In the genomic region with DNA sequence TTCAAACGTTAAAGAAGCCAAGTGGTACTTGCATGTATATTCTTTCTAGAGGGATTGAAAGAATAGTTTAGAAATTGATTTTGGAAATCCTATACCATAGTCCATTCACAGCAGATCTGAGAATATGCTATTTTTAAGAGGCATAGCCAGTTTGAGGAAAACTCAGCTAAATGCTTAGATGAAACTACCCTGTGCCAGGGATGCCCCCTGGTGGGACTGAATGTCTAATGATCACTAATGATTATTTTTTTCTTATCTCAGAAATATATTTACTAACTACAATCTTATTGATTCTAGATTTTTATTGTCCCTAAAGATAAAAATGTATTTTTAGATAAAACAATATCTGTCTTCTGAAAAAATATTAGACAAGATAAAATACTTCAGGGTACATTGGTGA, we compare ENCODE assay signal across 14 cellular contexts.
DNase-seq lines count a peak whose midpoint lies in the region; ATAC-seq and TF ChIP-seq lines count a peak whose summit lies in the region.
"Had no signal": no experiment of that assay in that cellular context is flagged by ENCODE, and none has a peak within 500 bp of the region (broad histone marks: within the 10 kb centered on the region; RNA-seq: fewer than 3 reads in every experiment).

No MANE protein-coding gene starts in this region.

- no peaks in the 10 kb centered on the region for H4K20me1 ChIP-seq in PC-9 (ENCODE audit: insufficient read depth)

- no peak for ATAC-seq in natural killer cell treated with Interleukin-12 subunit alpha and Interleukin-12 subunit beta and Interleukin-15 and Interleukin-18, amount 100 ng/mL, for 72 hours
- ATAC-seq in HG02623 (IDR thresholded peaks at IDR 0.05; ENCODE audit: unreplicated experiment) = no peak

- no peaks in the 10 kb centered on the region for H3F3A ChIP-seq in PC-9 (ENCODE audit: insufficient read depth, low read depth)

- no peaks in the 10 kb centered on the region for H3K79me2 ChIP-seq in PC-9 (ENCODE audit: low read depth)

- no peaks in the 10 kb centered on the region for H3K36me3 ChIP-seq in cardiac muscle cell
- no peaks in the 10 kb centered on the region for H3K36me3 ChIP-seq in right atrium auricular region
- H3K36me3 ChIP-seq in PC-9 (ENCODE audit: low read depth) = no peaks in the 10 kb centered on the region
- H3K36me3 ChIP-seq in testis (ENCODE audit: low read depth, missing control alignments) = no peaks in the 10 kb centered on the region
- H3K36me3 ChIP-seq: esophagus muscularis mucosa, suprapubic skin had no signal

- H3K27me3 Mint-ChIP-seq in natural killer cell treated with Interleukin-12 subunit alpha and Interleukin-12 subunit beta and Interleukin-15 and Interleukin-18, amount 100 ng/mL, for 72 hours = no peaks in the 10 kb centered on the region
- H3K27me3 Mint-ChIP-seq: B cell had no signal

- H3K4me3 ChIP-seq in cardiac muscle cell (no peak overlapping the region), right atrium auricular region (no peak overlapping the region), PC-9 (no peak overlapping the region), testis (no peak overlapping the region)
- H3K4me3 ChIP-seq: esophagus muscularis mucosa, suprapubic skin had no signal

- POLR2A ChIA-PET in PC-9 (lab: Charles Lee; ENCODE audit: unreplicated experiment) = no interaction called here

- no peak for TF ChIP-seq POLR2A in testis (IDR thresholded peaks at IDR 0.05)

- 52 to 56% methylated on average over 1 of the region's 1 CpG for WGBS in testis, 2 donors

- no peaks in the 10 kb centered on the region for H3K36me3 Mint-ChIP-seq in natural killer cell treated with Interleukin-12 subunit alpha and Interleukin-12 subunit beta and Interleukin-15 and Interleukin-18, amount 100 ng/mL, for 72 hours

- no TSS peak for BruUV-seq in PC-9 (replicated peaks; lab: Mats Ljungman, UMichigan)

- peak; percentile 2 to 53 for DNase-seq in cardiac muscle cell (ENCODE audit: low read depth in 1 of 2, low spot score in 1 of 2)
- no peak for DNase-seq in right atrium auricular region (ENCODE audit: low spot score)
- no peak for DNase-seq in PC-9
- DNase-seq in globus pallidus (ENCODE audit: low spot score) = peak; percentile 72
- peak; percentile 26 for DNase-seq in testis
- DNase-seq in natural killer cell treated with Interleukin-12 subunit alpha and Interleukin-12 subunit beta and Interleukin-15 and Interleukin-18, amount 100 ng/mL, for 72 hours (ENCODE audit: low spot score) = no peak
- DNase-seq in NOMO-1 treated with dmso at 0.1 percent for 144 hours (lab: John Stamatoyannopoulos, UW; ENCODE audit: unreplicated experiment) = no peak
- DNase-seq: activated CD4-positive, CD25-positive, alpha-beta regulatory T cell; activated gamma-delta T cell treated with Interleukin-2 at 50 U/mL for 16 hours; stimulated activated CD4-positive, alpha-beta T cell treated with anti-CD3 and anti-CD28 coated beads, Interleukin-12 subunit alpha, Interleukin-12 subunit beta, amount 100 ng/mL, for 4 hours had no signal

- no peaks in the 10 kb centered on the region for H3K9me2 ChIP-seq in PC-9 (ENCODE audit: insufficient read depth)

- no peak overlapping the region for H3K4me3 Mint-ChIP-seq in natural killer cell treated with Interleukin-12 subunit alpha and Interleukin-12 subunit beta and Interleukin-15 and Interleukin-18, amount 100 ng/mL, for 72 hours
- H3K4me3 Mint-ChIP-seq: B cell had no signal

- H3K27ac Mint-ChIP-seq in natural killer cell treated with Interleukin-12 subunit alpha and Interleukin-12 subunit beta and Interleukin-15 and Interleukin-18, amount 100 ng/mL, for 72 hours = no peak overlapping the region
- H3K27ac Mint-ChIP-seq: B cell had no signal

- H3K9me3 ChIP-seq in cardiac muscle cell (ENCODE audit: low read depth) (no peaks in the 10 kb centered on the region), right atrium auricular region (no peaks in the 10 kb centered on the region), PC-9 (ENCODE audit: insufficient read depth, low read depth) (no peaks in the 10 kb centered on the region), testis (no peaks in the 10 kb centered on the region)
- H3K9me3 ChIP-seq: esophagus muscularis mucosa, suprapubic skin had no signal

- H3K4me1 Mint-ChIP-seq in natural killer cell treated with Interleukin-12 subunit alpha and Interleukin-12 subunit beta and Interleukin-15 and Interleukin-18, amount 100 ng/mL, for 72 hours (ENCODE audit: low read depth in 2 of 2) = no peaks in the 10 kb centered on the region
- H3K4me1 Mint-ChIP-seq: B cell had no signal

- no peaks in the 10 kb centered on the region for H3K27me3 ChIP-seq in cardiac muscle cell
- no peaks in the 10 kb centered on the region for H3K27me3 ChIP-seq in right atrium auricular region
- no peaks in the 10 kb centered on the region for H3K27me3 ChIP-seq in PC-9 (ENCODE audit: insufficient read depth, low read depth)
- H3K27me3 ChIP-seq in testis = no peaks in the 10 kb centered on the region
- H3K27me3 ChIP-seq: esophagus muscularis mucosa, suprapubic skin had no signal

- intact Hi-C loops in PC-9 (cut with micrococcal nuclease; ENCODE audit: unreplicated experiment) = no loop called here
- intact Hi-C loops in testis (cut with DNase I; ENCODE audit: low total_unique reads) = no loop called here

- no peak overlapping the region for H2AFZ ChIP-seq in PC-9

- TF ChIP-seq CTCF in cardiac muscle cell (IDR thresholded peaks at IDR 0.05; ENCODE audit: low read depth, low read length) (no peak), right atrium auricular region (IDR thresholded peaks at IDR 0.05) (no peak), PC-9 (conservative IDR thresholded peaks at IDR 0.05) (peak; percentile 53), testis (IDR thresholded peaks at IDR 0.05) (peak in 1 of 3 experiments; percentile 22)

- no peak overlapping the region for H3K4me2 ChIP-seq in PC-9

- H3K9me3 Mint-ChIP-seq in natural killer cell treated with Interleukin-12 subunit alpha and Interleukin-12 subunit beta and Interleukin-15 and Interleukin-18, amount 100 ng/mL, for 72 hours = peaks cover 3% of the 10 kb centered on the region

- no peaks in the 10 kb centered on the region for H3K4me1 ChIP-seq in cardiac muscle cell (ENCODE audit: low read depth)
- H3K4me1 ChIP-seq in right atrium auricular region = no peaks in the 10 kb centered on the region
- H3K4me1 ChIP-seq in PC-9 (replicated peaks; ENCODE audit: insufficient read depth) = no peaks in the 10 kb centered on the region
- H3K4me1 ChIP-seq in testis = no peaks in the 10 kb centered on the region
- H3K4me1 ChIP-seq: esophagus muscularis mucosa, suprapubic skin had no signal

- CTCF ChIA-PET in PC-9 (lab: Charles Lee) = interaction anchor here (0.7 kb wide), 1 partner anchor 9 kb away, joined by 7 read pairs; no protein-coding TSS in a partner anchor

- no peak overlapping the region for H3K27ac ChIP-seq in cardiac muscle cell
- H3K27ac ChIP-seq in right atrium auricular region = no peak overlapping the region
- no peak overlapping the region for H3K27ac ChIP-seq in PC-9
- H3K27ac ChIP-seq in testis = no peak overlapping the region
- H3K27ac ChIP-seq: esophagus muscularis mucosa, suprapubic skin had no signal

Comparison
In these comparisons a context has a peak if more than half of its experiments do, and no peak if none do; other contexts are left out.
1. DNase-seq: peak in cardiac muscle cell (2 of 2), globus pallidus (single experiment) and testis (single experiment); none in right atrium auricular region (single experiment), PC-9 (0 of 2), natural killer cell treated with Interleukin-12 subunit alpha and Interleukin-12 subunit beta and Interleukin-15 and Interleukin-18, amount 100 ng/mL, for 72 hours (single experiment) and NOMO-1 treated with dmso at 0.1 percent for 144 hours (single experiment).